Comparison of ENCODE assay signal across 11 cellular contexts in the genomic region with DNA sequence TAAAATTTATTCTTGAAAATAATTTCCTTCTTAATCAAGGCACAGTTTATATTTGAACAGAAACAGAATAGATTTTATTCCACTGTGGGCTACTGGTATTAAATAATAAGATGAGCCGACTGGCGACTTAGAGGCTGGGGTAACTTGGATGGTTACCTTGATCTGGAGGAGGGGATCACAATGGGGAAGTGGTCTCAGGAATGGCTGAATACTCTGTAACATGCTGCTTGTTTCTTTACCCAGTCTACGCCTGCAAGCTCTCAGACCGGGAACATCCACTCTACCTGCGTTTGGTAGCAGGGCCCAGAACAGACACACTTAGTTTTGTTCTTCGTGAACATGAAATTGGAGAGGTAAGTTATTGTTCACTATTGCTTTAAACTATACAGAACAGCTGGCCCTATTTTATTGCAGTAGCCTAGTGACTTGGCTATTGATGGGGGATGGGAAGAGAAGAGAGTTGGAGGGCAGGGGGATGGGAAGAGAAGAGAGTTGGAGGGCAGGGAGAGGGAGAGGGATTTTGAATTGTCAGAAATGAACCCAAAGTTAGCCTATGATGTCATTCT.
DNase-seq lines count a peak whose midpoint lies in the region; ATAC-seq, FAIRE-seq and TF ChIP-seq lines count a peak whose summit lies in the region.
"Had no signal": no experiment of that assay in that cellular context is flagged by ENCODE, and none has a peak within 500 bp of the region (broad histone marks: within the 10 kb centered on the region; RNA-seq: fewer than 3 reads in every experiment).

No MANE protein-coding gene starts in this region.

- no peak for TF ChIP-seq RAD21 in GM12878 (IDR thresholded peaks at IDR 0.05; ENCODE audit: insufficient read depth, low read depth, low read length)

- H3K4me1 Mint-ChIP-seq in nephron, result peaks cover 67% of the 10 kb centered on the region

- no peak overlapping the region for H4K8ac ChIP-seq in trophoblast cell (ENCODE audit: low read depth, low read length)

- no peak overlapping the region for H2BK120ac ChIP-seq in trophoblast cell (ENCODE audit: insufficient read depth, low read length, poor library complexity)

- CTCF ChIA-PET in GM12878 (lab: Yijun Ruan, JAX), result interaction anchor here (1.3 kb wide), 1 partner anchor 142 kb away, joined by 4 read pairs; no protein-coding TSS in a partner anchor

- no peak overlapping the region for H3K4ac ChIP-seq in trophoblast cell (ENCODE audit: low read depth, low read length)

- H2AFZ ChIP-seq in GM12878 (ENCODE audit: control insufficient read depth, low read depth, low read length) (no peak overlapping the region), trophoblast cell (ENCODE audit: insufficient read depth, low read length, poor library complexity) (no peak overlapping the region)

- H3K4me3 ChIP-seq in GM12878 (no peak overlapping the region), trophoblast cell (ENCODE audit: low read depth, low read length) (no peak overlapping the region)
- H3K4me3 ChIP-seq: lung had no signal

- H3K9ac ChIP-seq in GM12878 (ENCODE audit: control insufficient read depth, insufficient read depth, low read length) (no peak overlapping the region), trophoblast cell (ENCODE audit: low read length) (no peak overlapping the region)

- no peak for ATAC-seq in GM12878
- ATAC-seq: HCT116 had no signal

- no peak overlapping the region for H3K27ac ChIP-seq in GM12878 (ENCODE audit: control insufficient read depth, insufficient read depth)
- no peak overlapping the region for H3K27ac ChIP-seq in trophoblast cell (ENCODE audit: low read depth, low read length)

- TF ChIP-seq CTCF in GM12878 (IDR thresholded peaks at IDR 0.05 in 2 of 3, conservative IDR thresholded peaks at IDR 0.05 in 1 of 3; ENCODE audit: control insufficient read depth in 2 of 3, extremely low read depth in 1 of 3, insufficient read depth in 1 of 3, low read depth in 3 of 3, low read length in 3 of 3), result no peak
- no peak for TF ChIP-seq CTCF in nephron (IDR thresholded peaks at IDR 0.05; ENCODE audit: unreplicated experiment in 3 of 3)

- H4K91ac ChIP-seq in trophoblast cell (ENCODE audit: low read depth, low read length), result no peak overlapping the region

- 97% methylated on average over 6 of the region's 6 CpGs for WGBS in GM12878 (ENCODE audit: insufficient coverage, insufficient replicate concordance, low lambda C conversion rate, missing lambda C conversion rate)
- no CpG with 5 or more reads among the region's 6 CpGs for whole genome bisulfite sequencing in trophoblast cell (ENCODE audit: extremely low coverage, insufficient coverage, insufficient read length)

- RAD21 ChIA-PET in GM12878 (lab: Charles Lee; ENCODE audit: unreplicated experiment), result interaction anchor here (0.6 to 1.1 kb wide), 2 partner anchors 22 to 142 kb away, joined by 3 to 5 read pairs; no protein-coding TSS in a partner anchor

- H3K4me1 ChIP-seq in GM12878 (ENCODE audit: control insufficient read depth, insufficient read depth, low read length), result no peaks in the 10 kb centered on the region
- peaks cover 2 to 3% of the 10 kb centered on the region in 2 experiments for H3K4me1 ChIP-seq in trophoblast cell (ENCODE audit: control insufficient read depth in 1 of 2, insufficient read depth in 2 of 2, low read length in 2 of 2)

- H2AK5ac ChIP-seq in trophoblast cell (ENCODE audit: low read length), result no peak overlapping the region

- H3K23ac ChIP-seq in trophoblast cell (ENCODE audit: low read length), result no peak overlapping the region

- no peak overlapping the region for H4K12ac ChIP-seq in trophoblast cell (ENCODE audit: low read depth, low read length)

- H3K9me3 Mint-ChIP-seq in nephron, result no peaks in the 10 kb centered on the region

- H2BK12ac ChIP-seq in trophoblast cell (ENCODE audit: low read length), result no peak overlapping the region

- SMC1A ChIA-PET in GM12878 (lab: Charles Lee; ENCODE audit: uncharacterized antibody, unreplicated experiment), result interaction anchor here (1.2 to 8.5 kb wide), 5 partner anchors 9 to 798 kb away, joined by 3 to 139 read pairs (median 7); no protein-coding TSS in a partner anchor

- no peaks in the 10 kb centered on the region for H3K27me3 Mint-ChIP-seq in nephron (ENCODE audit: low read depth)

- H3K79me1 ChIP-seq in trophoblast cell (ENCODE audit: low read length), result no peaks in the 10 kb centered on the region

- no peak overlapping the region for H3K18ac ChIP-seq in trophoblast cell (ENCODE audit: low read length)

- no peak for TF ChIP-seq POLR2A in GM12878 (IDR thresholded peaks at IDR 0.05; ENCODE audit: low read depth, low read length)

- no peaks in the 10 kb centered on the region for H3K27me3 ChIP-seq in GM12878 (replicated peaks in 1 of 2; ENCODE audit: control insufficient read depth in 2 of 2, insufficient read depth in 2 of 2, low read length in 1 of 2)
- H3K27me3 ChIP-seq in trophoblast cell (ENCODE audit: insufficient read depth, low read length), result no peaks in the 10 kb centered on the region

- H3K36me3 ChIP-seq in GM12878 (ENCODE audit: control insufficient read depth in 2 of 2, insufficient read depth in 2 of 2, low read length in 1 of 2) (peaks cover 11 to 19% of the 10 kb centered on the region in 2 experiments), trophoblast cell (ENCODE audit: control insufficient read depth in 1 of 2, insufficient read depth in 2 of 2, low read length in 2 of 2) (peaks cover 12% of the 10 kb centered on the region in 2 experiments)

- H3K4me3 Mint-ChIP-seq in nephron, result peak overlapping the region; percentile 2 to 64 (median 11)

- DNase-seq in DMS53 treated with DMSO at 0.1 percent for 48 hours (lab: John Stamatoyannopoulos, UW; ENCODE audit: unreplicated experiment) (peak; percentile 23), NCI-H128 (lab: John Stamatoyannopoulos, UW; ENCODE audit: unreplicated experiment) (peak; percentile 60), GM12878 (ENCODE audit: low read depth, low spot score) (no peak), RKO (ENCODE audit: low spot score) (no peak), trophoblast cell (no peak), SK-N-DZ (ENCODE audit: low spot score) (no peak)
- DNase-seq: activated CD4-positive, alpha-beta T cell treated with anti-CD3 and anti-CD28 coated beads, Interleukin-2, amount 50 U/mL, for 4 hours; SIG-M5 had no signal

- H3K36me3 Mint-ChIP-seq in nephron (ENCODE audit: low read depth), result peaks cover 16% of the 10 kb centered on the region

- H3K79me2 ChIP-seq in GM12878 (ENCODE audit: control insufficient read depth, insufficient read depth, low read length) (peaks cover 1% of the 10 kb centered on the region; the same call in 1 of the 2 replicates), trophoblast cell (ENCODE audit: control insufficient read depth, insufficient read depth, low read length, poor library complexity) (no peaks in the 10 kb centered on the region)

- no peaks in the 10 kb centered on the region for H4K20me1 ChIP-seq in GM12878 (ENCODE audit: control insufficient read depth, insufficient read depth)

- no peak overlapping the region for H3K14ac ChIP-seq in trophoblast cell (ENCODE audit: low read length)

- H3K4me2 ChIP-seq in GM12878 (ENCODE audit: control insufficient read depth, insufficient read depth), result no peak overlapping the region
- H3K4me2 ChIP-seq in trophoblast cell (ENCODE audit: low read length), result no peak overlapping the region

- POLR2A ChIA-PET in GM12878 (lab: Charles Lee), result no interaction called here

- H3K9me3 ChIP-seq in GM12878 (replicated peaks; ENCODE audit: control insufficient read depth, insufficient read depth, low read length), result no peaks in the 10 kb centered on the region
- no peaks in the 10 kb centered on the region for H3K9me3 ChIP-seq in trophoblast cell (ENCODE audit: insufficient read depth, low read depth, low read length)

- no peak for FAIRE-seq in GM12878 (lab: Jason Lieb, UNC)

- H3K27ac Mint-ChIP-seq in nephron, result peak overlapping the region; percentile 82 to 95 (median 83)

- in situ Hi-C loops in GM12878 (cut with MboI), result no loop called here

- no peak overlapping the region for H2BK5ac ChIP-seq in trophoblast cell (ENCODE audit: low read depth, low read length, poor library complexity)

- no peak for TF ChIP-seq EP300 in GM12878 (IDR thresholded peaks at IDR 0.05; ENCODE audit: borderline replicate concordance in 1 of 2, control insufficient read depth in 1 of 2, low read depth in 2 of 2, low read length in 2 of 2)

- no TSS peak for BruUV-seq in GM12878 (replicated peaks; lab: Mats Ljungman, UMichigan)

- intact Hi-C loops in GM12878 (cut with micrococcal nuclease; ENCODE audit: unreplicated experiment), result no loop called here

TF ChIP-seq in GM12878, 131 proteins besides CTCF, POLR2A, EP300 and RAD21:
- peak; percentile 44; the same call in 1 of the 2 replicates for TF ChIP-seq ATF7 (IDR thresholded peaks at IDR 0.05; ENCODE audit: low read depth)
- TF ChIP-seq RAD51 (IDR thresholded peaks at IDR 0.05), result no peak

Comparison
In these comparisons a context has a peak if more than half of its experiments do, and no peak if none do; other contexts are left out.
1. DNase-seq: peak in DMS53 treated with DMSO at 0.1 percent for 48 hours (single experiment) and NCI-H128 (single experiment); none in GM12878 (single experiment), RKO (single experiment), trophoblast cell (0 of 2) and SK-N-DZ (single experiment).